In genomic region chr3:23330568-23330967, GRCh38 we compare ENCODE assay signal across 18 cellular contexts.
"Had no signal": no experiment of that assay in that cellular context is flagged by ENCODE, and none has a peak within 500 bp of the region (broad histone marks: within the 10 kb centered on the region; RNA-seq: fewer than 3 reads in every experiment).

No MANE protein-coding gene starts in this region.

- H3K27me3 ChIP-seq: gastrocnemius medialis, heart right ventricle, right atrium auricular region, sigmoid colon had no signal

- H3K9me3 ChIP-seq: gastrocnemius medialis, heart right ventricle, mucosa of descending colon, right atrium auricular region, sigmoid colon had no signal

- H3K27ac ChIP-seq: gastrocnemius medialis, heart right ventricle, right atrium auricular region, sigmoid colon, skin epidermis had no signal

- H3K4me3 Mint-ChIP-seq: naive thymus-derived CD8-positive, alpha-beta T cell; neural crest cell had no signal

- FAIRE-seq: endothelial cell of umbilical vein, islet of Langerhans had no signal

- DNase-seq: dermis blood vessel endothelial cell; erythroblast; gastrocnemius medialis; heart right ventricle; hypothalamus; mammary epithelial cell; mucosa of descending colon; naive thymus-derived CD8-positive, alpha-beta T cell; sigmoid colon; stimulated activated CD4-positive, alpha-beta T cell treated with anti-CD3 and anti-CD28 coated beads, Interleukin-12 subunit alpha, Interleukin-12 subunit beta, amount 100 ng/mL, for 4 hours; stimulated activated naive CD4-positive, alpha-beta T cell treated with Interleukin-2 at 50 U/mL for 16 hours; trophoblast cell had no signal

- H3K27me3 Mint-ChIP-seq: naive thymus-derived CD8-positive, alpha-beta T cell had no signal

- H3K36me3 ChIP-seq: gastrocnemius medialis, heart right ventricle, right atrium auricular region, sigmoid colon had no signal

- ATAC-seq: gastrocnemius medialis; heart right ventricle; left lobe of liver; mucosa of descending colon; naive thymus-derived CD8-positive, alpha-beta T cell had no signal

- H3K4me3 ChIP-seq: gastrocnemius medialis, heart right ventricle, mucosa of descending colon, right atrium auricular region, sigmoid colon, skin epidermis had no signal
